26 cellular contexts compared by ENCODE assay signal in genomic region chr7:157831143-157831900, GRCh38.
"Had no signal": no experiment of that assay in that cellular context is flagged by ENCODE, and none has a peak within 500 bp of the region (broad histone marks: within the 10 kb centered on the region; RNA-seq: fewer than 3 reads in every experiment).

No MANE protein-coding gene starts in this region.

- H3K4me1 ChIP-seq: body of pancreas, colonic mucosa, esophagus squamous epithelium, heart right ventricle, left ventricle myocardium inferior, right lobe of liver, stomach, thyroid gland, upper lobe of left lung had no signal

- H3K36me3 ChIP-seq: colonic mucosa, esophagus squamous epithelium, heart right ventricle, left ventricle myocardium inferior, right lobe of liver, stomach, thyroid gland, upper lobe of left lung had no signal

- DNase-seq: activated CD4-positive, alpha-beta T cell treated with anti-CD3 and anti-CD28 coated beads for 4 hours; activated CD4-positive, alpha-beta T cell treated with anti-CD3 and anti-CD28 coated beads, Interleukin-2, amount 50 U/mL, for 48 hours; activated CD8-positive, alpha-beta memory T cell treated with anti-CD3 and anti-CD28 coated beads for 24 hours; activated effector memory CD4-positive, alpha-beta T cell treated with Interleukin-2 at 50 U/mL for 16 hours; activated naive CD4-positive, alpha-beta T cell treated with Interleukin-2 at 50 U/mL for 16 hours; body of pancreas; colonic mucosa; effector CD8-positive, alpha-beta T cell; esophagus squamous epithelium; foreskin melanocyte; heart right ventricle; left ventricle myocardium inferior; mucosa of descending colon; stimulated activated CD4-positive, alpha-beta T cell treated with anti-CD3 and anti-CD28 coated beads, Interleukin-4, amount 100 ng/mL, for 4 hours; stimulated activated CD8-positive, alpha-beta memory T cell treated with anti-CD3 and anti-CD28 coated beads, Interleukin-4, amount 100 ng/mL, for 48 hours; stimulated activated naive B cell treated with anti-CD40 and anti-IgM and Interleukin-4, amounts not matched to agents 10 μg/mL and 1 μg/mL and 100 μg/mL, for 72 hours; stomach; T-helper 9 cell; thyroid gland; upper lobe of left lung had no signal

- H3K9me3 ChIP-seq: body of pancreas, colonic mucosa, esophagus squamous epithelium, heart right ventricle, left ventricle myocardium inferior, mucosa of descending colon, right lobe of liver, stomach, thyroid gland, upper lobe of left lung had no signal

- ATAC-seq: body of pancreas; heart right ventricle; mucosa of descending colon; natural killer cell treated with Interleukin-12 subunit alpha and Interleukin-12 subunit beta and Interleukin-15 and Interleukin-18, amount 100 ng/mL, for 72 hours; stimulated activated naive B cell treated with anti-CD40 and anti-IgM and Interleukin-4, amounts not matched to agents 10 μg/mL and 1 μg/mL and 100 μg/mL, for 72 hours had no signal

- H3K27ac ChIP-seq: body of pancreas, colonic mucosa, epithelial cell of prostate, esophagus squamous epithelium, heart right ventricle, left ventricle myocardium inferior, right lobe of liver, skin epidermis, stomach, thyroid gland, upper lobe of left lung, VCaP had no signal

- H3K27me3 ChIP-seq: body of pancreas, colonic mucosa, right lobe of liver, stomach, thyroid gland, upper lobe of left lung had no signal

- H3K4me3 ChIP-seq: body of pancreas, colonic mucosa, esophagus squamous epithelium, heart right ventricle, left ventricle myocardium inferior, lung, mucosa of descending colon, right lobe of liver, skin epidermis, stomach, thyroid gland, upper lobe of left lung had no signal
